In the genomic region with DNA sequence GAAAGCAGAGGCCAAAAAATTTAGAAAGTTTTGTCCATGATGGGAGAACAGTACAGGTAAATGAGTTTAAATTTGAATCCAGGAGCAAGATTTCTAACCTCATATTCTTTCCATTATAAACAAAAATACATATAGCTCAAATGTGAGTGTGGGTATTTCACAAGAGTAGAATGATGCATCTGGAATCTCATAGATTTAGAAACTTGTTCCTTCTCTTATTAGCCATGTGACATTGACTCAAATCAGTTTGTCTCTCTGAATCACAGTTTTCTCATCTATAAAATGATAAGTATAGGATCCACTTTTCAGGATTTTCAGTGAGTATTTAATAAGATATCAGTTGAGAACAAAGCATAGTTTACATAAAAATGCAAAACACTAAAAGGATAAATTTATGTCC, we compare ENCODE assay signal across 30 cellular contexts.
DNase-seq lines count a peak whose midpoint lies in the region; ATAC-seq and TF ChIP-seq lines count a peak whose summit lies in the region.
"Had no signal": no experiment of that assay in that cellular context is flagged by ENCODE, and none has a peak within 500 bp of the region (broad histone marks: within the 10 kb centered on the region; RNA-seq: fewer than 3 reads in every experiment).

No MANE protein-coding gene starts in this region.

- no peaks in the 10 kb centered on the region for H3K36me3 ChIP-seq in SK-N-SH (replicated peaks in 1 of 2; ENCODE audit: control insufficient read depth in 1 of 2, insufficient read depth in 2 of 2, low read length in 1 of 2)
- no peaks in the 10 kb centered on the region for H3K36me3 ChIP-seq in smooth muscle cell (ENCODE audit: low read depth)
- no peaks in the 10 kb centered on the region for H3K36me3 ChIP-seq in esophagus squamous epithelium
- H3K36me3 ChIP-seq: gastrocnemius medialis, lower lobe of right lung, ovary, upper lobe of right lung had no signal

- no peaks in the 10 kb centered on the region for H3K9me2 ChIP-seq in SK-N-SH

- no peaks in the 10 kb centered on the region for H3K27me3 Mint-ChIP-seq in chondrocyte (ENCODE audit: low read depth)
- H3K27me3 Mint-ChIP-seq: activated CD8-positive, alpha-beta memory T cell treated with anti-CD3 and anti-CD28 coated beads, Interleukin-2, amount 10 ng/mL, durations not matched to agents 7 days and 5 days had no signal

- H3K27ac ChIP-seq in SK-N-SH (ENCODE audit: low read depth in 2 of 2, low read length in 1 of 2) (peak overlapping the region; percentile 7 to 16; a peak in 3 of 4 replicates), smooth muscle cell (ENCODE audit: low read depth) (no peak overlapping the region), esophagus squamous epithelium (no peak overlapping the region)
- H3K27ac ChIP-seq: 22Rv1, C4-2B, gastrocnemius medialis, hepatocyte, KMS-11, lower lobe of right lung, ovary, SK-N-MC, skin epidermis, upper lobe of right lung had no signal

- H3K79me2 ChIP-seq in SK-N-SH (ENCODE audit: insufficient read depth) (no peaks in the 10 kb centered on the region), smooth muscle cell (ENCODE audit: low read depth) (no peaks in the 10 kb centered on the region)
- H3K79me2 ChIP-seq: hepatocyte had no signal

- POLR2A ChIA-PET in SK-N-SH (lab: Yijun Ruan, JAX): no interaction called here

- peaks cover 67% of the 10 kb centered on the region for H3K4me1 Mint-ChIP-seq in chondrocyte (ENCODE audit: low read depth)
- H3K4me1 Mint-ChIP-seq: activated CD8-positive, alpha-beta memory T cell treated with anti-CD3 and anti-CD28 coated beads, Interleukin-2, amount 10 ng/mL, durations not matched to agents 7 days and 5 days; natural killer cell had no signal

- no peak for TF ChIP-seq CTCF in SK-N-SH (IDR thresholded peaks at IDR 0.05)
- no peak for TF ChIP-seq CTCF in chondrocyte (IDR thresholded peaks at IDR 0.05)
- no peak for TF ChIP-seq CTCF in foreskin fibroblast (IDR thresholded peaks at IDR 0.05; ENCODE audit: low read depth, low read length)
- no peak for TF ChIP-seq CTCF in smooth muscle cell (IDR thresholded peaks at IDR 0.05; ENCODE audit: borderline replicate concordance, insufficient read depth, poor library complexity, severe bottlenecking)
- no peak for TF ChIP-seq CTCF in esophagus squamous epithelium (IDR thresholded peaks at IDR 0.05)

- no peaks in the 10 kb centered on the region for H3K9me3 ChIP-seq in SK-N-SH
- no peaks in the 10 kb centered on the region for H3K9me3 ChIP-seq in smooth muscle cell (replicated peaks; ENCODE audit: low read depth)
- H3K9me3 ChIP-seq in esophagus squamous epithelium: no peaks in the 10 kb centered on the region
- H3K9me3 ChIP-seq: gastrocnemius medialis, lower lobe of right lung, ovary, upper lobe of right lung had no signal

- no peaks in the 10 kb centered on the region for H3K27me3 ChIP-seq in SK-N-SH (ENCODE audit: insufficient read depth)
- no peaks in the 10 kb centered on the region for H3K27me3 ChIP-seq in smooth muscle cell (ENCODE audit: low read depth)
- no peaks in the 10 kb centered on the region for H3K27me3 ChIP-seq in esophagus squamous epithelium
- H3K27me3 ChIP-seq: gastrocnemius medialis, hepatocyte, ovary had no signal

- H3F3A ChIP-seq in SK-N-SH (replicated peaks; ENCODE audit: insufficient read depth) (peaks cover 3% of the 10 kb centered on the region), smooth muscle cell (ENCODE audit: low read depth) (no peaks in the 10 kb centered on the region)

- no peak for ATAC-seq in SK-N-SH treated with all-trans-retinoic acid at 6 μM for 48 hours
- ATAC-seq: activated CD8-positive, alpha-beta memory T cell treated with anti-CD3 and anti-CD28 coated beads, Interleukin-2, amount 10 ng/mL, durations not matched to agents 7 days and 5 days; activated T-cell treated with anti-CD3 and anti-CD28 coated beads, Interleukin-2, amount 50 U/mL, for 72 hours; gastrocnemius medialis; GM23338; lower lobe of right lung; natural killer cell; upper lobe of right lung had no signal

- no peak for TF ChIP-seq EP300 in SK-N-SH (IDR thresholded peaks at IDR 0.05; ENCODE audit: borderline replicate concordance in 1 of 2, low read depth in 1 of 2, low read length in 1 of 2)

- H3K4me3 ChIP-seq in SK-N-SH (ENCODE audit: low read depth in 2 of 2, low read length in 1 of 2) (no peak overlapping the region), foreskin fibroblast (ENCODE audit: low read depth in 1 of 2, low read length in 2 of 2) (no peak overlapping the region), smooth muscle cell (no peak overlapping the region), esophagus squamous epithelium (no peak overlapping the region)
- H3K4me3 ChIP-seq: gastrocnemius medialis, GM23338, hepatocyte, lower lobe of right lung, ovary, SK-N-MC, skin epidermis, upper lobe of right lung had no signal

- intact Hi-C loops in esophagus squamous epithelium (cut with DNase I): no loop called here

- no peak overlapping the region for H2AFZ ChIP-seq in SK-N-SH (ENCODE audit: low read depth)
- H2AFZ ChIP-seq in smooth muscle cell (ENCODE audit: low read depth): no peak overlapping the region
- H2AFZ ChIP-seq: GM23338, hepatocyte had no signal

- H3K27ac Mint-ChIP-seq in chondrocyte (ENCODE audit: unreplicated experiment): peak overlapping the region; percentile 85
- H3K27ac Mint-ChIP-seq: activated CD8-positive, alpha-beta memory T cell treated with anti-CD3 and anti-CD28 coated beads, Interleukin-2, amount 10 ng/mL, durations not matched to agents 7 days and 5 days; activated T-cell treated with anti-CD3 and anti-CD28 coated beads, Interleukin-2, amount 50 U/mL, for 72 hours; GM23338; natural killer cell; T-helper 1 cell treated with Interleukin-12 subunit alpha and Interleukin-12 subunit beta and Interleukin-4 antibody, amounts not matched to agents 30 μg/mL and 1 μg/mL, for 36 hours had no signal

- peaks cover 1% of the 10 kb centered on the region for H3K36me3 Mint-ChIP-seq in chondrocyte (ENCODE audit: low read depth)
- H3K36me3 Mint-ChIP-seq: activated CD8-positive, alpha-beta memory T cell treated with anti-CD3 and anti-CD28 coated beads, Interleukin-2, amount 10 ng/mL, durations not matched to agents 7 days and 5 days; natural killer cell had no signal

- CTCF ChIA-PET in SK-N-SH (lab: Yijun Ruan, JAX): no interaction called here

- TF ChIP-seq POLR2A in esophagus squamous epithelium (IDR thresholded peaks at IDR 0.05): no peak

- no peak overlapping the region for H3K4me3 Mint-ChIP-seq in chondrocyte (ENCODE audit: unreplicated experiment)
- H3K4me3 Mint-ChIP-seq: activated CD8-positive, alpha-beta memory T cell treated with anti-CD3 and anti-CD28 coated beads, Interleukin-2, amount 10 ng/mL, durations not matched to agents 7 days and 5 days; activated T-cell treated with anti-CD3 and anti-CD28 coated beads, Interleukin-2, amount 50 U/mL, for 72 hours; GM23338; natural killer cell; T-helper 1 cell treated with Interleukin-12 subunit alpha and Interleukin-12 subunit beta and Interleukin-4 antibody, amounts not matched to agents 30 μg/mL and 1 μg/mL, for 36 hours had no signal

- peaks cover 16% of the 10 kb centered on the region for H3K9me3 Mint-ChIP-seq in chondrocyte (ENCODE audit: low read depth)
- H3K9me3 Mint-ChIP-seq: GM23338; T-helper 1 cell treated with Interleukin-12 subunit alpha and Interleukin-12 subunit beta and Interleukin-4 antibody, amounts not matched to agents 30 μg/mL and 1 μg/mL, for 36 hours had no signal

- no peak overlapping the region for H3K9ac ChIP-seq in SK-N-SH
- H3K9ac ChIP-seq in smooth muscle cell (ENCODE audit: low read depth): no peak overlapping the region
- H3K9ac ChIP-seq: KMS-11 had no signal

- H4K20me1 ChIP-seq in SK-N-SH (ENCODE audit: insufficient read depth): no peaks in the 10 kb centered on the region
- no peaks in the 10 kb centered on the region for H4K20me1 ChIP-seq in smooth muscle cell (ENCODE audit: low read depth)

- TF ChIP-seq RAD21 in SK-N-SH (IDR thresholded peaks at IDR 0.05; ENCODE audit: low read length): no peak

- H3K4me1 ChIP-seq in SK-N-SH (ENCODE audit: control insufficient read depth in 1 of 2, insufficient read depth in 2 of 2, low read depth in 1 of 2, low read length in 1 of 2): no peaks in the 10 kb centered on the region
- no peaks in the 10 kb centered on the region for H3K4me1 ChIP-seq in smooth muscle cell (ENCODE audit: low read depth)
- no peaks in the 10 kb centered on the region for H3K4me1 ChIP-seq in esophagus squamous epithelium
- H3K4me1 ChIP-seq: gastrocnemius medialis, lower lobe of right lung, upper lobe of right lung had no signal

- no peak overlapping the region for H3K4me2 ChIP-seq in SK-N-SH
- H3K4me2 ChIP-seq in smooth muscle cell: peak overlapping the region; percentile 11
- H3K4me2 ChIP-seq: GM23338, hepatocyte, KMS-11 had no signal

- DNase-seq in SK-N-SH (no peak), chondrocyte (ENCODE audit: low spot score) (no peak), foreskin fibroblast (peak; percentile 59 to 79), smooth muscle cell (lab: John Stamatoyannopoulos, UW; ENCODE audit: unreplicated experiment) (no peak), esophagus squamous epithelium (lab: John Stamatoyannopoulos, UW) (no peak), NAMALWA (ENCODE audit: low spot score) (no peak)
- DNase-seq in activated CD4-positive, alpha-beta T cell treated with anti-CD3 and anti-CD28 coated beads, Interleukin-2, amount 50 U/mL, for 48 hours: no peak
- DNase-seq: activated CD4-positive, CD25-positive, alpha-beta regulatory T cell; activated CD8-positive, alpha-beta memory T cell treated with anti-CD3 and anti-CD28 coated beads, Interleukin-2, amount 10 ng/mL, durations not matched to agents 7 days and 5 days; activated T-cell treated with anti-CD3 and anti-CD28 coated beads, Interleukin-2, amount 50 U/mL, for 72 hours; cerebellar nuclear complex; DND-41; gastrocnemius medialis; lower lobe of right lung; natural killer cell; NCI-H1417 treated with DMSO at 0.1 percent for 48 hours; NCI-H2029 treated with DMSO at 0.1 percent for 48 hours; NCI-H524 treated with DMSO at 0.1 percent for 48 hours; ovary; stimulated activated naive CD4-positive, alpha-beta T cell; upper lobe of right lung had no signal

TF ChIP-seq in SK-N-SH, 30 proteins besides CTCF, POLR2A, EP300 and RAD21 (continues in another document):
- no peak for TF ChIP-seq NRF1 (IDR thresholded peaks at IDR 0.05; ENCODE audit: low read depth, low read length)
- no peak for TF ChIP-seq MEF2A (IDR thresholded peaks at IDR 0.05; ENCODE audit: borderline replicate concordance, low read depth)

TF ChIP-seq in SK-N-SH treated with all-trans-retinoic acid at 6 μM for 48 hours, 23 proteins besides CTCF, POLR2A, EP300 and RAD21:
- TF ChIP-seq ARNTL (CRISPR knock-in tag; IDR thresholded peaks at IDR 0.05; ENCODE audit: borderline replicate concordance, low read depth) (no peak), ZFP3 (CRISPR knock-in tag; IDR thresholded peaks at IDR 0.05) (no peak)

Comparison
In these comparisons a context has a peak if more than half of its experiments do, and no peak if none do; other contexts are left out.
1. DNase-seq: peak in foreskin fibroblast (2 of 2); none in SK-N-SH (single experiment), chondrocyte (single experiment), smooth muscle cell (single experiment), esophagus squamous epithelium (single experiment), NAMALWA (single experiment) and activated CD4-positive, alpha-beta T cell treated with anti-CD3 and anti-CD28 coated beads, Interleukin-2, amount 50 U/mL, for 48 hours (0 of 2).
2. H3K27ac ChIP-seq: peak in SK-N-SH (2 of 2); none in smooth muscle cell (single experiment) and esophagus squamous epithelium (0 of 4).